In genomic region chr7:138129551-138130165, GRCh38 we compare ENCODE assay signal across 23 cellular contexts. TPM values are rescaled to one million over a fixed set of nuclear protein-coding genes. Genes with fewer than 3 reads are reported as not detected.
"Had no signal": no experiment of that assay in that cellular context is flagged by ENCODE, and none has a peak within 500 bp of the region (broad histone marks: within the 10 kb centered on the region; RNA-seq: fewer than 3 reads in every experiment).

No MANE protein-coding gene starts in this region.

- H3K27me3 ChIP-seq: MG63, SJSA1 had no signal

- H3K36me3 ChIP-seq: MG63, SJSA1 had no signal

- H3K9me3 ChIP-seq: MG63, SJSA1 had no signal

- H3K27ac ChIP-seq: HL-60, SJSA1, SK-N-MC had no signal

- H3K4me3 ChIP-seq: MG63, SJSA1, SK-N-MC had no signal

- FAIRE-seq: HTR-8/SVneo, RCC 7860 had no signal

- DNase-seq: Karpas-422, KG1, MG63, NCI-H1092 treated with DMSO at 0.1 percent for 48 hours, NCI-H1436, NCI-H187, NCI-H2029, NCI-H2081 treated with DMSO at 0.1 percent for 48 hours, NCI-H2171, NCI-H226, NCI-H446, NCI-H510A, NCI-H524 treated with DMSO at 0.1 percent for 48 hours, NCI-H69, NCI-H774, Right ventricle myocardium superior, RPMI8226, SIG-M5 had no signal

RNA-seq across cellular contexts. Expression of gene AKR1D1, which starts 53.4 kb away (rescaled TPM):
- total RNA-seq: Right ventricle myocardium superior, SJSA1 had no signal
